13 cellular contexts compared by ENCODE assay signal in genomic region chr10:13795653-13796555, GRCh38.
DNase-seq lines count a peak whose midpoint lies in the region; ATAC-seq, FAIRE-seq and TF ChIP-seq lines count a peak whose summit lies in the region.
"Had no signal": no experiment of that assay in that cellular context is flagged by ENCODE, and none has a peak within 500 bp of the region (broad histone marks: within the 10 kb centered on the region; RNA-seq: fewer than 3 reads in every experiment).

No MANE protein-coding gene starts in this region.

- no peak for FAIRE-seq in frontal cortex (lab: Jason Lieb, UNC)
- FAIRE-seq: A204.1 had no signal

- no peaks in the 10 kb centered on the region for H3K27me3 ChIP-seq in GM23338 (ENCODE audit: insufficient read depth)

- no peak overlapping the region for H2AFZ ChIP-seq in GM23338

- no peaks in the 10 kb centered on the region; the same call in 1 of the 2 replicates for H3K36me3 ChIP-seq in GM23338 (ENCODE audit: insufficient read depth)
- H3K36me3 ChIP-seq in mucosa of descending colon (ENCODE audit: low read depth): no peaks in the 10 kb centered on the region
- H3K36me3 ChIP-seq: HAP-1 had no signal

- H3K4me1 ChIP-seq in GM23338 (ENCODE audit: insufficient read depth) (peaks cover 4% of the 10 kb centered on the region; the same call in 1 of the 2 replicates), mucosa of descending colon (ENCODE audit: low read depth) (no peaks in the 10 kb centered on the region)
- H3K4me1 ChIP-seq: HAP-1 had no signal

- 0 out of 2 replicates have a peak, but pooled peaks cover 6% of the 10 kb centered on the region for H3K9me2 ChIP-seq in GM23338 (ENCODE audit: insufficient read depth)
- H3K9me2 ChIP-seq: SK-N-SH had no signal

- H4K20me1 ChIP-seq in GM23338 (replicated peaks; ENCODE audit: insufficient read depth): no peaks in the 10 kb centered on the region

- H3K36me3 Mint-ChIP-seq in activated CD4-positive, alpha-beta T cell treated with anti-CD3 and anti-CD28 coated beads, Interleukin-2, amount 10 ng/mL, durations not matched to agents 7 days and 5 days (ENCODE audit: low read depth): no peaks in the 10 kb centered on the region
- H3K36me3 Mint-ChIP-seq in activated CD4-positive, alpha-beta T cell treated with anti-CD3 and anti-CD28 coated beads for 36 hours (ENCODE audit: low read depth): no peaks in the 10 kb centered on the region
- peaks cover 5% of the 10 kb centered on the region; the same call in 2 of the 3 replicates for H3K36me3 Mint-ChIP-seq in GM23338 (ENCODE audit: low read depth)
- no peaks in the 10 kb centered on the region for H3K36me3 Mint-ChIP-seq in T-cell

- H3K27ac Mint-ChIP-seq in activated CD4-positive, alpha-beta T cell treated with anti-CD3 and anti-CD28 coated beads, Interleukin-2, amount 10 ng/mL, durations not matched to agents 7 days and 5 days: peak overlapping the region; percentile 82
- no peak overlapping the region for H3K27ac Mint-ChIP-seq in activated CD4-positive, alpha-beta T cell treated with anti-CD3 and anti-CD28 coated beads for 36 hours
- H3K27ac Mint-ChIP-seq in GM23338: no peak overlapping the region; the same call in 1 of the 2 replicates
- H3K27ac Mint-ChIP-seq in T-cell: peak overlapping the region; percentile 41 to 90

- H3K9me3 ChIP-seq in mucosa of descending colon: no peaks in the 10 kb centered on the region
- H3K9me3 ChIP-seq: HAP-1, SK-N-SH had no signal

- 0 out of 2 replicates have a peak overlapping the region, but pooled peaks have one; percentile 3 for H3K27ac ChIP-seq in GM23338 (ENCODE audit: low read depth)

- H3F3A ChIP-seq in GM23338 (replicated peaks; ENCODE audit: low read depth): no peaks in the 10 kb centered on the region

- POLR2A ChIA-PET in activated CD4-positive, alpha-beta T cell treated with anti-CD3 and anti-CD28 coated beads, Interleukin-2, amount 10 ng/mL, durations not matched to agents 7 days and 5 days (lab: Charles Lee): no interaction called here
- POLR2A ChIA-PET in activated CD4-positive, alpha-beta T cell treated with anti-CD3 and anti-CD28 coated beads for 36 hours (lab: Charles Lee): no interaction called here
- POLR2A ChIA-PET in T-cell (lab: Charles Lee): interaction anchor here (0.6 to 1.1 kb wide), 2 partner anchors 9 to 267 kb away, joined by 4 read pairs; no protein-coding TSS in a partner anchor
- POLR2A ChIA-PET in GM10248 (lab: Yijun Ruan, JAX): no interaction called here

- peak; percentile 40 for DNase-seq in activated CD4-positive, alpha-beta T cell treated with anti-CD3 and anti-CD28 coated beads, Interleukin-2, amount 10 ng/mL, durations not matched to agents 7 days and 5 days
- DNase-seq in activated CD4-positive, alpha-beta T cell treated with anti-CD3 and anti-CD28 coated beads for 36 hours: no peak
- DNase-seq in GM23338 (ENCODE audit: low spot score): no peak
- DNase-seq in T-cell: no peak
- DNase-seq in mucosa of descending colon: peak in 1 of 3 donors; percentile 29
- DNase-seq in frontal cortex (ENCODE audit: low spot score in 2 of 2): no peak
- no peak for DNase-seq in NCI-H1105 (lab: John Stamatoyannopoulos, UW)
- no peak for DNase-seq in GM10248 (ENCODE audit: extremely low spot score)
- DNase-seq: activated CD4-positive, alpha-beta T cell treated with anti-CD3 and anti-CD28 coated beads, Interleukin-2, amount 50 U/mL, for 1 hour; KG1; SK-N-SH had no signal

- peaks cover 49% of the 10 kb centered on the region for H3K4me1 Mint-ChIP-seq in activated CD4-positive, alpha-beta T cell treated with anti-CD3 and anti-CD28 coated beads, Interleukin-2, amount 10 ng/mL, durations not matched to agents 7 days and 5 days
- peaks cover 26% of the 10 kb centered on the region for H3K4me1 Mint-ChIP-seq in activated CD4-positive, alpha-beta T cell treated with anti-CD3 and anti-CD28 coated beads for 36 hours
- H3K4me1 Mint-ChIP-seq in GM23338 (peaks cover 10% of the 10 kb centered on the region), T-cell (peaks cover 38 to 53% (median 50%) of the 10 kb centered on the region in 3 donors)

- H3K4me3 ChIP-seq in GM23338 (no peak overlapping the region), mucosa of descending colon (no peak overlapping the region)
- H3K4me3 ChIP-seq: HAP-1 had no signal

- no peak for TF ChIP-seq CTCF in GM23338 (conservative IDR thresholded peaks at IDR 0.05; ENCODE audit: low read depth in 2 of 2)
- TF ChIP-seq CTCF in mucosa of descending colon (IDR thresholded peaks at IDR 0.05): no peak
- no peak for TF ChIP-seq CTCF in GM10248 (IDR thresholded peaks at IDR 0.05; ENCODE audit: control extremely low read depth, extremely low read depth, low read depth, missing control alignments)

- no peak overlapping the region for H3K4me2 ChIP-seq in GM23338
- H3K4me2 ChIP-seq: SK-N-SH had no signal

- H3K79me2 ChIP-seq in GM23338 (replicated peaks; ENCODE audit: insufficient read depth): no peaks in the 10 kb centered on the region

- ATAC-seq in activated CD4-positive, alpha-beta T cell treated with anti-CD3 and anti-CD28 coated beads for 36 hours: no peak
- ATAC-seq in GM23338: no peak
- ATAC-seq in T-cell (replicated peaks in 1 of 4): peak; percentile 54 to 74 (median 61)
- ATAC-seq in mucosa of descending colon: peak; percentile 70

- intact Hi-C loops in activated CD4-positive, alpha-beta T cell treated with anti-CD3 and anti-CD28 coated beads for 36 hours (cut with DNase I, micrococcal nuclease): loop anchor here in 1 of 2 experiments (5.0 kb wide), 2 partner anchors 681 to 1156 kb away; partner anchors contain the start of gene DCLRE1C
- intact Hi-C loops in mucosa of descending colon (cut with DNase I, micrococcal nuclease): no loop called here

- CTCF ChIA-PET in activated CD4-positive, alpha-beta T cell treated with anti-CD3 and anti-CD28 coated beads, Interleukin-2, amount 10 ng/mL, durations not matched to agents 7 days and 5 days (lab: Charles Lee): interaction anchor here (1.0 kb wide), 1 partner anchor 14 kb away, joined by 4 read pairs; no protein-coding TSS in a partner anchor
- CTCF ChIA-PET in activated CD4-positive, alpha-beta T cell treated with anti-CD3 and anti-CD28 coated beads for 36 hours (lab: Charles Lee): interaction anchor here (0.6 to 1.9 kb wide), 4 partner anchors 10 to 97 kb away, joined by 3 to 5 read pairs (median 3); no protein-coding TSS in a partner anchor
- CTCF ChIA-PET in T-cell (lab: Charles Lee): interaction anchor here in 1 of 2 donors (1.4 to 1.6 kb wide), 2 partner anchors 9 to 12 kb away, joined by 3 to 6 read pairs; no protein-coding TSS in a partner anchor
- CTCF ChIA-PET in GM10248 (lab: Yijun Ruan, JAX): interaction anchor here (0.9 to 1.0 kb wide), 2 partner anchors 14 to 391 kb away, joined by 3 read pairs; no protein-coding TSS in a partner anchor

- H3K9me3 Mint-ChIP-seq in activated CD4-positive, alpha-beta T cell treated with anti-CD3 and anti-CD28 coated beads, Interleukin-2, amount 10 ng/mL, durations not matched to agents 7 days and 5 days: no peaks in the 10 kb centered on the region
- no peaks in the 10 kb centered on the region for H3K9me3 Mint-ChIP-seq in activated CD4-positive, alpha-beta T cell treated with anti-CD3 and anti-CD28 coated beads for 36 hours (ENCODE audit: low read depth)
- H3K9me3 Mint-ChIP-seq in GM23338 (no peaks in the 10 kb centered on the region), T-cell (no peaks in the 10 kb centered on the region)

- H3K27me3 Mint-ChIP-seq in activated CD4-positive, alpha-beta T cell treated with anti-CD3 and anti-CD28 coated beads, Interleukin-2, amount 10 ng/mL, durations not matched to agents 7 days and 5 days: peaks cover 3% of the 10 kb centered on the region
- H3K27me3 Mint-ChIP-seq in activated CD4-positive, alpha-beta T cell treated with anti-CD3 and anti-CD28 coated beads for 36 hours: no peaks in the 10 kb centered on the region
- peaks cover 2% of the 10 kb centered on the region for H3K27me3 Mint-ChIP-seq in GM23338 (ENCODE audit: insufficient read depth, low read depth, poor library complexity)
- no peaks in the 10 kb centered on the region for H3K27me3 Mint-ChIP-seq in T-cell

- H3K4me3 Mint-ChIP-seq in activated CD4-positive, alpha-beta T cell treated with anti-CD3 and anti-CD28 coated beads, Interleukin-2, amount 10 ng/mL, durations not matched to agents 7 days and 5 days: peak overlapping the region; percentile 30
- no peak overlapping the region for H3K4me3 Mint-ChIP-seq in activated CD4-positive, alpha-beta T cell treated with anti-CD3 and anti-CD28 coated beads for 36 hours
- H3K4me3 Mint-ChIP-seq in GM23338 (no peak overlapping the region), T-cell (peak overlapping the region; percentile 25 to 44 (median 26))

TF ChIP-seq in GM23338, 12 proteins besides CTCF, POLR2A, EP300 and RAD21 (continues in another document):
- TF ChIP-seq, protein P1, sequence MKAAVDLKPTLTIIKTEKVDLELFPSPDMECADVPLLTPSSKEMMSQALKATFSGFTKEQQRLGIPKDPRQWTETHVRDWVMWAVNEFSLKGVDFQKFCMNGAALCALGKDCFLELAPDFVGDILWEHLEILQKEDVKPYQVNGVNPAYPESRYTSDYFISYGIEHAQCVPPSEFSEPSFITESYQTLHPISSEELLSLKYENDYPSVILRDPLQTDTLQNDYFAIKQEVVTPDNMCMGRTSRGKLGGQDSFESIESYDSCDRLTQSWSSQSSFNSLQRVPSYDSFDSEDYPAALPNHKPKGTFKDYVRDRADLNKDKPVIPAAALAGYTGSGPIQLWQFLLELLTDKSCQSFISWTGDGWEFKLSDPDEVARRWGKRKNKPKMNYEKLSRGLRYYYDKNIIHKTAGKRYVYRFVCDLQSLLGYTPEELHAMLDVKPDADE (IDR thresholded peaks at IDR 0.05): no peak
- TF ChIP-seq JUNB (IDR thresholded peaks at IDR 0.05; ENCODE audit: unreplicated experiment): no peak

Comparison
In these comparisons a context has a peak if more than half of its experiments do, and no peak if none do; other contexts are left out.
1. H3K27ac Mint-ChIP-seq: peak in activated CD4-positive, alpha-beta T cell treated with anti-CD3 and anti-CD28 coated beads, Interleukin-2, amount 10 ng/mL, durations not matched to agents 7 days and 5 days (single experiment) and T-cell (2 of 2); none in activated CD4-positive, alpha-beta T cell treated with anti-CD3 and anti-CD28 coated beads for 36 hours (single experiment) and GM23338 (single experiment).
2. H3K4me3 Mint-ChIP-seq: peak in activated CD4-positive, alpha-beta T cell treated with anti-CD3 and anti-CD28 coated beads, Interleukin-2, amount 10 ng/mL, durations not matched to agents 7 days and 5 days (single experiment) and T-cell (3 of 3); none in activated CD4-positive, alpha-beta T cell treated with anti-CD3 and anti-CD28 coated beads for 36 hours (single experiment) and GM23338 (single experiment).
3. ATAC-seq: peak in T-cell (4 of 4) and mucosa of descending colon (single experiment); none in activated CD4-positive, alpha-beta T cell treated with anti-CD3 and anti-CD28 coated beads for 36 hours (single experiment) and GM23338 (single experiment).
4. POLR2A ChIA-PET loops: an anchor here in T-cell (0.6 to 1.1 kb wide); none called in activated CD4-positive, alpha-beta T cell treated with anti-CD3 and anti-CD28 coated beads, Interleukin-2, amount 10 ng/mL, durations not matched to agents 7 days and 5 days, activated CD4-positive, alpha-beta T cell treated with anti-CD3 and anti-CD28 coated beads for 36 hours and GM10248.